ENCODE assay signal across 1 cellular context in genomic region chr17:48244121-48244711, GRCh38.
TF ChIP-seq lines count a peak whose summit lies in the region.

No MANE protein-coding gene starts in this region.

TF ChIP-seq in K562, 482 proteins besides CTCF, POLR2A, EP300 and RAD21 (continued from another document and continues in another):
- TF ChIP-seq, protein P1, sequence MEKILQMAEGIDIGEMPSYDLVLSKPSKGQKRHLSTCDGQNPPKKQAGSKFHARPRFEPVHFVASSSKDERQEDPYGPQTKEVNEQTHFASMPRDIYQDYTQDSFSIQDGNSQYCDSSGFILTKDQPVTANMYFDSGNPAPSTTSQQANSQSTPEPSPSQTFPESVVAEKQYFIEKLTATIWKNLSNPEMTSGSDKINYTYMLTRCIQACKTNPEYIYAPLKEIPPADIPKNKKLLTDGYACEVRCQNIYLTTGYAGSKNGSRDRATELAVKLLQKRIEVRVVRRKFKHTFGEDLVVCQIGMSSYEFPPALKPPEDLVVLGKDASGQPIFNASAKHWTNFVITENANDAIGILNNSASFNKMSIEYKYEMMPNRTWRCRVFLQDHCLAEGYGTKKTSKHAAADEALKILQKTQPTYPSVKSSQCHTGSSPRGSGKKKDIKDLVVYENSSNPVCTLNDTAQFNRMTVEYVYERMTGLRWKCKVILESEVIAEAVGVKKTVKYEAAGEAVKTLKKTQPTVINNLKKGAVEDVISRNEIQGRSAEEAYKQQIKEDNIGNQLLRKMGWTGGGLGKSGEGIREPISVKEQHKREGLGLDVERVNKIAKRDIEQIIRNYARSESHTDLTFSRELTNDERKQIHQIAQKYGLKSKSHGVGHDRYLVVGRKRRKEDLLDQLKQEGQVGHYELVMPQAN (IDR thresholded peaks at IDR 0.05; ENCODE audit: borderline replicate concordance), result no peak
- no peak for TF ChIP-seq ERF (CRISPR knock-in tag; IDR thresholded peaks at IDR 0.05)
- TF ChIP-seq XRCC5 (IDR thresholded peaks at IDR 0.05; ENCODE audit: low read depth, low read length), result no peak
- TF ChIP-seq, protein P2, sequence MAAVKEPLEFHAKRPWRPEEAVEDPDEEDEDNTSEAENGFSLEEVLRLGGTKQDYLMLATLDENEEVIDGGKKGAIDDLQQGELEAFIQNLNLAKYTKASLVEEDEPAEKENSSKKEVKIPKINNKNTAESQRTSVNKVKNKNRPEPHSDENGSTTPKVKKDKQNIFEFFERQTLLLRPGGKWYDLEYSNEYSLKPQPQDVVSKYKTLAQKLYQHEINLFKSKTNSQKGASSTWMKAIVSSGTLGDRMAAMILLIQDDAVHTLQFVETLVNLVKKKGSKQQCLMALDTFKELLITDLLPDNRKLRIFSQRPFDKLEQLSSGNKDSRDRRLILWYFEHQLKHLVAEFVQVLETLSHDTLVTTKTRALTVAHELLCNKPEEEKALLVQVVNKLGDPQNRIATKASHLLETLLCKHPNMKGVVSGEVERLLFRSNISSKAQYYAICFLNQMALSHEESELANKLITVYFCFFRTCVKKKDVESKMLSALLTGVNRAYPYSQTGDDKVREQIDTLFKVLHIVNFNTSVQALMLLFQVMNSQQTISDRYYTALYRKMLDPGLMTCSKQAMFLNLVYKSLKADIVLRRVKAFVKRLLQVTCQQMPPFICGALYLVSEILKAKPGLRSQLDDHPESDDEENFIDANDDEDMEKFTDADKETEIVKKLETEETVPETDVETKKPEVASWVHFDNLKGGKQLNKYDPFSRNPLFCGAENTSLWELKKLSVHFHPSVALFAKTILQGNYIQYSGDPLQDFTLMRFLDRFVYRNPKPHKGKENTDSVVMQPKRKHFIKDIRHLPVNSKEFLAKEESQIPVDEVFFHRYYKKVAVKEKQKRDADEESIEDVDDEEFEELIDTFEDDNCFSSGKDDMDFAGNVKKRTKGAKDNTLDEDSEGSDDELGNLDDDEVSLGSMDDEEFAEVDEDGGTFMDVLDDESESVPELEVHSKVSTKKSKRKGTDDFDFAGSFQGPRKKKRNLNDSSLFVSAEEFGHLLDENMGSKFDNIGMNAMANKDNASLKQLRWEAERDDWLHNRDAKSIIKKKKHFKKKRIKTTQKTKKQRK (IDR thresholded peaks at IDR 0.05; ENCODE audit: borderline replicate concordance, low read depth, low read length), result no peak
- TF ChIP-seq PHB (CRISPR knock-in tag; IDR thresholded peaks at IDR 0.05), result no peak
- TF ChIP-seq NCOA4 (IDR thresholded peaks at IDR 0.05; ENCODE audit: partially characterized antibody), result no peak
- TF ChIP-seq STAG1 (CRISPR knock-in tag; IDR thresholded peaks at IDR 0.05; ENCODE audit: borderline replicate concordance), result no peak
- TF ChIP-seq MBD2 (IDR thresholded peaks at IDR 0.05; ENCODE audit: borderline replicate concordance, low read depth), result no peak
- no peak for TF ChIP-seq RHOXF2B (CRISPR knock-in tag; conservative IDR thresholded peaks at IDR 0.05)
- TF ChIP-seq ZNF589 (CRISPR knock-in tag; IDR thresholded peaks at IDR 0.05; ENCODE audit: low read depth), result no peak
- no peak for TF ChIP-seq ZC3H4 (CRISPR knock-in tag; IDR thresholded peaks at IDR 0.05; ENCODE audit: borderline replicate concordance)
- no peak for TF ChIP-seq SMAD1 (IDR thresholded peaks at IDR 0.05; ENCODE audit: low read depth, low read length, partially characterized antibody)
- TF ChIP-seq CREB1 (IDR thresholded peaks at IDR 0.05), result no peak
- TF ChIP-seq CREB1 (CRISPR knock-in tag; IDR thresholded peaks at IDR 0.05), result no peak
- TF ChIP-seq IRF2 (CRISPR knock-in tag; IDR thresholded peaks at IDR 0.05), result no peak
- TF ChIP-seq RBM17 (IDR thresholded peaks at IDR 0.05; ENCODE audit: borderline replicate concordance, low read depth, low read length), result no peak
- no peak for TF ChIP-seq HDAC1 (IDR thresholded peaks at IDR 0.05)
- TF ChIP-seq ID3 (CRISPR knock-in tag; IDR thresholded peaks at IDR 0.05), result no peak
- TF ChIP-seq ID3 (tag; IDR thresholded peaks at IDR 0.05), result peak; percentile 72; the same call in 1 of the 2 replicates
- TF ChIP-seq POLR2G (IDR thresholded peaks at IDR 0.05; ENCODE audit: low read depth, low read length), result no peak
- no peak for TF ChIP-seq RBBP5 (IDR thresholded peaks at IDR 0.05; ENCODE audit: borderline replicate concordance, insufficient read depth, low read length, poor library complexity, severe bottlenecking)
- TF ChIP-seq DIDO1 (tag; IDR thresholded peaks at IDR 0.05; ENCODE audit: low read depth), result no peak
- no peak for TF ChIP-seq PTBP1 (IDR thresholded peaks at IDR 0.05; ENCODE audit: low read depth, low read length)
- TF ChIP-seq, protein P3, sequence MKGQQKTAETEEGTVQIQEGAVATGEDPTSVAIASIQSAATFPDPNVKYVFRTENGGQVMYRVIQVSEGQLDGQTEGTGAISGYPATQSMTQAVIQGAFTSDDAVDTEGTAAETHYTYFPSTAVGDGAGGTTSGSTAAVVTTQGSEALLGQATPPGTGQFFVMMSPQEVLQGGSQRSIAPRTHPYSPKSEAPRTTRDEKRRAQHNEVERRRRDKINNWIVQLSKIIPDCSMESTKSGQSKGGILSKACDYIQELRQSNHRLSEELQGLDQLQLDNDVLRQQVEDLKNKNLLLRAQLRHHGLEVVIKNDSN (CRISPR knock-in tag; IDR thresholded peaks at IDR 0.05), result no peak
- TF ChIP-seq, protein P4, sequence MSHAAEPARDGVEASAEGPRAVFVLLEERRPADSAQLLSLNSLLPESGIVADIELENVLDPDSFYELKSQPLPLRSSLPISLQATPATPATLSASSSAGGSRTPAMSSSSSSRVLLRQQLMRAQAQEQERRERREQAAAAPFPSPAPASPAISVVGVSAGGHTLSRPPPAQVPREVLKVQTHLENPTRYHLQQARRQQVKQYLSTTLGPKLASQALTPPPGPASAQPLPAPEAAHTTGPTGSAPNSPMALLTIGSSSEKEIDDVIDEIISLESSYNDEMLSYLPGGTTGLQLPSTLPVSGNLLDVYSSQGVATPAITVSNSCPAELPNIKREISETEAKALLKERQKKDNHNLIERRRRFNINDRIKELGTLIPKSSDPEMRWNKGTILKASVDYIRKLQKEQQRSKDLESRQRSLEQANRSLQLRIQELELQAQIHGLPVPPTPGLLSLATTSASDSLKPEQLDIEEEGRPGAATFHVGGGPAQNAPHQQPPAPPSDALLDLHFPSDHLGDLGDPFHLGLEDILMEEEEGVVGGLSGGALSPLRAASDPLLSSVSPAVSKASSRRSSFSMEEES (CRISPR knock-in tag; IDR thresholded peaks at IDR 0.05), result no peak
- TF ChIP-seq ZNF134 (CRISPR knock-in tag; conservative IDR thresholded peaks at IDR 0.05), result 0 out of 2 replicates have a peak, but pooled peaks have one; percentile 4
- no peak for TF ChIP-seq PYGO2 (tag; IDR thresholded peaks at IDR 0.05)
- TF ChIP-seq, protein P5, sequence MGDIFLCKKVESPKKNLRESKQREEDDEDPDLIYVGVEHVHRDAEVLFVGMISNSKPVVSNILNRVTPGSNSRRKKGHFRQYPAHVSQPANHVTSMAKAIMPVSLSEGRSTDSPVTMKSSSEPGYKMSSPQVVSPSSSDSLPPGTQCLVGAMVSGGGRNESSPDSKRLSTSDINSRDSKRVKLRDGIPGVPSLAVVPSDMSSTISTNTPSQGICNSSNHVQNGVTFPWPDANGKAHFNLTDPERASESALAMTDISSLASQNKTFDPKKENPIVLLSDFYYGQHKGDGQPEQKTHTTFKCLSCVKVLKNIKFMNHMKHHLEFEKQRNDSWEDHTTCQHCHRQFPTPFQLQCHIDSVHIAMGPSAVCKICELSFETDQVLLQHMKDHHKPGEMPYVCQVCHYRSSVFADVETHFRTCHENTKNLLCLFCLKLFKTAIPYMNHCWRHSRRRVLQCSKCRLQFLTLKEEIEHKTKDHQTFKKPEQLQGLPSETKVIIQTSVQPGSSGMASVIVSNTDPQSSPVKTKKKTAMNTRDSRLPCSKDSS (IDR thresholded peaks at IDR 0.05; ENCODE audit: low read depth, partially characterized antibody), result no peak
- TF ChIP-seq GATAD2B (IDR thresholded peaks at IDR 0.05; ENCODE audit: borderline replicate concordance), result no peak
- TF ChIP-seq POLR2B (IDR thresholded peaks at IDR 0.05; ENCODE audit: low read depth, partially characterized antibody), result no peak
- TF ChIP-seq, protein P6, sequence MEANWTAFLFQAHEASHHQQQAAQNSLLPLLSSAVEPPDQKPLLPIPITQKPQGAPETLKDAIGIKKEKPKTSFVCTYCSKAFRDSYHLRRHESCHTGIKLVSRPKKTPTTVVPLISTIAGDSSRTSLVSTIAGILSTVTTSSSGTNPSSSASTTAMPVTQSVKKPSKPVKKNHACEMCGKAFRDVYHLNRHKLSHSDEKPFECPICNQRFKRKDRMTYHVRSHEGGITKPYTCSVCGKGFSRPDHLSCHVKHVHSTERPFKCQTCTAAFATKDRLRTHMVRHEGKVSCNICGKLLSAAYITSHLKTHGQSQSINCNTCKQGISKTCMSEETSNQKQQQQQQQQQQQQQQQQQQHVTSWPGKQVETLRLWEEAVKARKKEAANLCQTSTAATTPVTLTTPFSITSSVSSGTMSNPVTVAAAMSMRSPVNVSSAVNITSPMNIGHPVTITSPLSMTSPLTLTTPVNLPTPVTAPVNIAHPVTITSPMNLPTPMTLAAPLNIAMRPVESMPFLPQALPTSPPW (CRISPR knock-in tag; IDR thresholded peaks at IDR 0.05), result no peak
- TF ChIP-seq NFIX (CRISPR knock-in tag; IDR thresholded peaks at IDR 0.05; ENCODE audit: low read depth), result no peak
- no peak for TF ChIP-seq ZNF174 (CRISPR knock-in tag; IDR thresholded peaks at IDR 0.05)
- TF ChIP-seq HDAC2 (IDR thresholded peaks at IDR 0.05), result no peak
- TF ChIP-seq NEUROD1 (IDR thresholded peaks at IDR 0.05; ENCODE audit: borderline replicate concordance, low read depth, low read length, partially characterized antibody), result peak; percentile 26
- TF ChIP-seq ESRRB (CRISPR knock-in tag; IDR thresholded peaks at IDR 0.05; ENCODE audit: borderline replicate concordance), result no peak
- peak; percentile 53 for TF ChIP-seq CXXC5 (CRISPR knock-in tag; IDR thresholded peaks at IDR 0.05)
- 0 out of 2 replicates have a peak, but pooled peaks have one; percentile 33 for TF ChIP-seq CREM (IDR thresholded peaks at IDR 0.05; ENCODE audit: low read depth)
- no peak for TF ChIP-seq RFX7 (CRISPR knock-in tag; IDR thresholded peaks at IDR 0.05)
- TF ChIP-seq RFX1 (IDR thresholded peaks at IDR 0.05), result no peak
- TF ChIP-seq, protein P7, sequence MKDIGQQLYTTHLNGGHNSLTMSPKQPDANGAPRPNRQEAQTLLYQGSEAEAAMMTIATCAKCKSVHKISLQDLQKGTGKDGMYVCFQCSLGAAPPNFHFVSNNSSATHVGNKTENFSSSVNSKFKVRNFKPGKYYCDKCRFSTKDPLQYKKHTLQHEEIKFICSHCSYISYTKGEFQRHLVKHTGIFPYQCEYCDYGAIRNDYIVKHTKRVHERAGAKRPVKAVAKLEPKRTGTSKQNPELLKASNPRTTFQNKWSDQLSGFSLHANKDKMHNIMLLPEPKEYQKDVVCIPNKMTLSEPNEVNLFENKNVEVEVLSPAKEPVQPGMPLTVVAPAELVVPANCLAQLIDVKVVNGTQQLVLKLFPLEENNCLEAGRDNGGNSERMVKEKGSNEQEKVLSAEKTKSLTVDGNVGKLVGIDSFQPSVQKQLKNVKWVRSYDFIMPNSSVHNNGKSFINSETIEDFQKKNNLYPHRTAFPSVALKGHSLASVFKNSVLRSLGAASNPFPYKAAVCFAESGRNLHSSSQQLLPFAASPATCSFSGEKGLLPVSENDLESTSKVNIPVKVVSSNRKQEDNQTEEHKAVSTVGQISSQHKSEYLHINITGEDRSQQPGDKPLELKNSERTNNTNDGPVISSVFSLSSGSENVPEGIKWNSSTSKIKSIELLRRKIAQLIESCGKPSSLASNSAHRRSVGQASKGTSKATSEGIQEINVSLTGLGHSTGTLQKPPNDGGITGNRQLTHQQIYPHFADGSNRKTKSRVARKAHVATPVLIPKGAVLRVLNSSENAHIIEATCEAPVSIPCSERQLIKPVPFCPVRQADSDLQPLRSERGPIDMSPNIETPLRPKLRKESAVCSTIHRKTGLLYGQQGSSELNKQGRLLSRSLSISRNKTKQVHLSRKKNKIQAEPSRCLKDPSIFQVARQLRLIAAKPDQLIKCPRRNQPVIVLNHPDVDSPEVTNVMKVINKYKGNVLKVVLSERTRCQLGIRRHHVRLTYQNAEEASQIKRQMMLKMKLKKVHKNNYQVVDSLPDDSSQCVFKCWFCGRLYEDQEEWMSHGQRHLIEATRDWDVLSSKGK (CRISPR knock-in tag; IDR thresholded peaks at IDR 0.05), result no peak
- TF ChIP-seq CHD2 (IDR thresholded peaks at IDR 0.05; ENCODE audit: low read depth, low read length), result no peak
- TF ChIP-seq KLF16 (IDR thresholded peaks at IDR 0.05), result no peak
- TF ChIP-seq SMARCE1 (IDR thresholded peaks at IDR 0.05), result peak; percentile 44; the same call in 1 of the 2 replicates
- TF ChIP-seq ZBTB34 (CRISPR knock-in tag; IDR thresholded peaks at IDR 0.05), result no peak
- no peak for TF ChIP-seq MTA1 (IDR thresholded peaks at IDR 0.05; ENCODE audit: borderline replicate concordance)
- peak; percentile 37 to 39; a peak in 1 of 4 replicates for TF ChIP-seq MAZ (CRISPR knock-in tag; conservative IDR thresholded peaks at IDR 0.05 in 1 of 2, IDR thresholded peaks at IDR 0.05 in 1 of 2)
- TF ChIP-seq THRAP3 (IDR thresholded peaks at IDR 0.05; ENCODE audit: borderline replicate concordance), result no peak
- TF ChIP-seq MTA3 (IDR thresholded peaks at IDR 0.05; ENCODE audit: borderline replicate concordance), result no peak
